8 cellular contexts compared by ENCODE assay signal in the genomic region with DNA sequence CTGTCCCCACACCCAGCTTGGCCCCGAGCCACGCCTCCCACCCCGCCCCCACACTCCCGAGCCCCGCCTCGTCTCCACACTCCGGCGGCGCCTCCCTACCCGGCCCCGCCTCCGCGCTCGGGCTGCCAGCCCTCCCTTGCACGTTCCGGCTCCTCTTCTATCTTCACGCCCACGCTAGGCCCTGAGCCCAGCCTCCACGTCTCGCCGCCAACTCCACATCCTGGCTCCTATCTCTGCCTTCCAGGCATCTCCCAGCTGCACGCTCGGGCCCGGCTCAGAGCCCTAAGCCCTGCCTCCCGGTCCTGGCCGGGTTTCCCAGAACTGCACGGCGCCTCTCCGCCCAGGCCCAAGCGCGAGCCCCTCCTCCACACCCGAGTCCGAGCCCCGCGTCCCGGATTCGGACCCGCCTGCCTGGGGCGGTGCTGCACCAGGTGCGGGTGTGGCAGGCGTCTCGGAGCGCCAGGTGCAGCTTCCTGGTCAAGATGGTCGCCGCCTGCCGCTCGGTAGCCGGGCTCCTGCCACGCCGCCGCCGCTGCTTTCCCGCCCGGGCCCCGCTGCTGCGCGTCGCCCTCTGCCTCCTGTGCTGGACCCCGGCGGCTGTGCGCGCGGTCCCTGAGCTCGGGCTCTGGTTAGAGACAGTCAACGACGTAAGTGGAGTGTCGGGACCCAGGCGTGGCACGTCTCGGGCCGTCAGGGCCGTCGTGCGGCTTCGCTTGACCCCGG. TPM values are rescaled to one million over a fixed set of nuclear protein-coding genes. Genes with fewer than 3 reads are reported as not detected.
DNase-seq lines count a peak whose midpoint lies in the region; ATAC-seq and TF ChIP-seq lines count a peak whose summit lies in the region.

TSS of gene TMEM87B (plus strand) at position 160 of the 723 bp plus-strand sequence. CDS start at position 483, 323 bp downstream.

- peaks cover 27 to 46% (median 44%) of the 10 kb centered on the region in 4 donors for H3K4me1 Mint-ChIP-seq in naive thymus-derived CD8-positive, alpha-beta T cell

- H3K27ac ChIP-seq in DND-41 (ENCODE audit: low read length) (peak within 1 kb of the TSS; percentile 88), KOPT-K1 (ENCODE audit: low read depth, low read length, poor library complexity, severe bottlenecking) (peak within 1 kb of the TSS; percentile 86), Peyer's patch (peak within 1 kb of the TSS; percentile 95 to 99 (median 96))

- peak within 1 kb of the TSS; percentile 98 for H2AFZ ChIP-seq in DND-41 (ENCODE audit: low read depth, low read length)

- H3K9ac ChIP-seq in DND-41 (ENCODE audit: low read depth, low read length), result peak within 1 kb of the TSS; percentile 91

- ATAC-seq in DND-41 (ENCODE audit: insufficient read depth, low read depth) (peak; percentile 74), GM21786 (IDR thresholded peaks at IDR 0.05; ENCODE audit: unreplicated experiment) (peak; percentile 61)
- peak; percentile 64 to 69 for ATAC-seq in naive thymus-derived CD8-positive, alpha-beta T cell
- ATAC-seq in stimulated activated naive CD8-positive, alpha-beta T cell treated with anti-CD3 and anti-CD28 coated beads, Interleukin-15, Interleukin-2, amounts not matched to agents 100 U/mL and 50 U/mL, for 24 hours, result peak; percentile 7

- TF ChIP-seq POLR2A in Peyer's patch (IDR thresholded peaks at IDR 0.05), result peak; percentile 87 to 88

- H3K36me3 Mint-ChIP-seq in naive thymus-derived CD8-positive, alpha-beta T cell, result peaks cover 0 to 19% (median 0%) of the 10 kb centered on the region in 3 donors

- H3K27me3 ChIP-seq in DND-41 (ENCODE audit: insufficient read depth, low read length, poor library complexity), result no peaks in the 10 kb centered on the region
- H3K27me3 ChIP-seq in Peyer's patch, result no peaks in the 10 kb centered on the region

- no peaks in the 10 kb centered on the region for H3K27me3 Mint-ChIP-seq in naive thymus-derived CD8-positive, alpha-beta T cell

- H3K4me3 ChIP-seq in DND-41 (ENCODE audit: low read depth in 1 of 2, low read length in 2 of 2) (peak within 1 kb of the TSS; percentile 45 to 85), Peyer's patch (peak within 1 kb of the TSS; percentile 61 to 91 (median 82))

- no peak for TF ChIP-seq CTCF in DND-41 (IDR thresholded peaks at IDR 0.05; ENCODE audit: borderline replicate concordance, extremely low read depth, low read length, poor library complexity, severe bottlenecking)
- TF ChIP-seq CTCF in Peyer's patch (IDR thresholded peaks at IDR 0.05), result no peak

- H3K36me3 ChIP-seq in DND-41 (ENCODE audit: insufficient read depth, low read length) (peaks cover 6% of the 10 kb centered on the region; the same call in 1 of the 2 replicates), KOPT-K1 (ENCODE audit: insufficient read depth, low read length) (no peaks in the 10 kb centered on the region; the same call in 1 of the 2 replicates), Peyer's patch (peaks cover 0 to under 1% (median 0%) of the 10 kb centered on the region in 3 donors)

- no peaks in the 10 kb centered on the region for H3K9me3 Mint-ChIP-seq in naive thymus-derived CD8-positive, alpha-beta T cell

- no peak for DNase-seq in DND-41
- DNase-seq in Peyer's patch, result peak; percentile 98 to 100 (median 99)
- DNase-seq in activated T-helper 1 cell treated with Interleukin-2 at 50 U/mL for 16 hours (ENCODE audit: low read depth), result peak; percentile 97
- DNase-seq in fibroblast of gingiva (ENCODE audit: low read depth), result peak; percentile 99
- peak in 9 of 10 donors; percentile 89 to 99 (median 97) for DNase-seq in naive thymus-derived CD8-positive, alpha-beta T cell
- DNase-seq in stimulated activated naive CD8-positive, alpha-beta T cell treated with anti-CD3 and anti-CD28 coated beads, Interleukin-15, Interleukin-2, amounts not matched to agents 100 U/mL and 50 U/mL, for 24 hours, result peak; percentile 97

- H3K79me2 ChIP-seq in DND-41 (ENCODE audit: insufficient read depth, low read length), result peaks cover 17% of the 10 kb centered on the region

- H4K20me1 ChIP-seq in DND-41 (ENCODE audit: insufficient read depth, low read length), result no peaks in the 10 kb centered on the region

- peak within 1 kb of the TSS; percentile 79 to 99 (median 96) for H3K4me3 Mint-ChIP-seq in naive thymus-derived CD8-positive, alpha-beta T cell

- H3K27ac Mint-ChIP-seq in naive thymus-derived CD8-positive, alpha-beta T cell, result peak within 1 kb of the TSS; percentile 83 to 99 (median 98)

- H3K4me2 ChIP-seq in DND-41 (ENCODE audit: insufficient read depth, low read length), result peak within 1 kb of the TSS; percentile 94

- no peaks in the 10 kb centered on the region for H3K9me3 ChIP-seq in DND-41 (ENCODE audit: insufficient read depth, low read length, severe bottlenecking)
- no peaks in the 10 kb centered on the region for H3K9me3 ChIP-seq in KOPT-K1 (ENCODE audit: insufficient read depth, low read length, poor library complexity, severe bottlenecking)
- no peaks in the 10 kb centered on the region for H3K9me3 ChIP-seq in Peyer's patch

- POLR2A ChIA-PET in naive thymus-derived CD8-positive, alpha-beta T cell (lab: Charles Lee), result interaction anchor here (1.1 to 4.7 kb wide), 7 partner anchors 8 to 935 kb away, joined by 3 to 27 read pairs (median 8); partner anchors contain the start of genes ANAPC1, BCL2L11 and ZC3H8

- peaks cover 25% of the 10 kb centered on the region for H3K4me1 ChIP-seq in DND-41 (ENCODE audit: insufficient read depth, low read length)
- peaks cover 0 to 47% (median 8%) of the 10 kb centered on the region in 4 donors for H3K4me1 ChIP-seq in Peyer's patch

RNA-seq across cellular contexts. Expression of gene TMEM87B, which starts in this region (rescaled TPM):
- 10 to 100 TPM; 22.3 to 85.6 (median 48.6) TPM for total RNA-seq in Peyer's patch
- total RNA-seq in naive thymus-derived CD8-positive, alpha-beta T cell, result 10 to 100 TPM; 23.3 to 23.8 TPM
- 10 to 100 TPM in 1 of 3 donors, 1 to 10 TPM in 2; 7.0 to 11.8 (median 9.8) TPM for polyA plus RNA-seq in naive thymus-derived CD8-positive, alpha-beta T cell

Comparison
In these comparisons a context has a peak if more than half of its experiments do, and no peak if none do; other contexts are left out.
1. ATAC-seq: peak in every context shown above with its lines; median percentile 74 in DND-41; 66 in naive thymus-derived CD8-positive, alpha-beta T cell; 61 in GM21786; 7 in stimulated activated naive CD8-positive, alpha-beta T cell treated with anti-CD3 and anti-CD28 coated beads, Interleukin-15, Interleukin-2, amounts not matched to agents 100 U/mL and 50 U/mL, for 24 hours.